Comparison of ENCODE assay signal across 23 cellular contexts in genomic region chr3:159447841-159448240, GRCh38.
"Had no signal": no experiment of that assay in that cellular context is flagged by ENCODE, and none has a peak within 500 bp of the region (broad histone marks: within the 10 kb centered on the region; RNA-seq: fewer than 3 reads in every experiment).

No MANE protein-coding gene starts in this region.

- H3K9me3 ChIP-seq: pancreas, prostate gland, right lobe of liver, sigmoid colon, stomach, thoracic aorta, thyroid gland, tibial nerve, upper lobe of left lung, vagina had no signal

- DNase-seq: naive thymus-derived CD4-positive, alpha-beta T cell; natural killer cell; occipital lobe; pancreas; right cardiac atrium; right lobe of liver; sigmoid colon; small intestine; stimulated activated CD4-positive, alpha-beta T cell treated with anti-CD3 and anti-CD28 coated beads, Interleukin-1b, Interleukin-23, amount 100 ng/mL, for 48 hours; stimulated activated CD4-positive, alpha-beta T cell treated with anti-CD3 and anti-CD28 coated beads, Interleukin-4, amount 100 ng/mL, for 1 hour; stimulated activated naive B cell treated with anti-CD40 and anti-IgM and Interleukin-4, amounts not matched to agents 10 μg/mL and 1 μg/mL and 100 μg/mL, for 72 hours; stimulated activated naive CD4-positive, alpha-beta T cell treated with Interleukin-2 at 50 U/mL for 16 hours; stomach; thyroid gland; trophoblast cell; upper lobe of left lung had no signal

- H3K4me1 ChIP-seq: neural progenitor cell, pancreas, prostate gland, sigmoid colon, stomach, thyroid gland, tibial nerve, upper lobe of left lung, vagina had no signal

- FAIRE-seq: pancreas, small intestine, urothelium cell line had no signal

- H3K36me3 ChIP-seq: neural progenitor cell, pancreas, prostate gland, right lobe of liver, sigmoid colon, stomach, thoracic aorta, thyroid gland, tibial nerve, upper lobe of left lung, vagina had no signal

- H3K27ac ChIP-seq: neural progenitor cell, pancreas, prostate gland, right lobe of liver, sigmoid colon, stomach, thoracic aorta, thyroid gland, tibial nerve, upper lobe of left lung, vagina had no signal

- H3K27me3 ChIP-seq: neural progenitor cell, pancreas, right lobe of liver, sigmoid colon, stomach, thyroid gland, tibial nerve, upper lobe of left lung, vagina had no signal

- H3K4me3 ChIP-seq: neural progenitor cell, pancreas, prostate gland, right lobe of liver, sigmoid colon, stomach, thoracic aorta, thyroid gland, tibial nerve, upper lobe of left lung, vagina had no signal

- ATAC-seq: naive thymus-derived CD4-positive, alpha-beta T cell; natural killer cell; pancreas; right cardiac atrium; right lobe of liver; stimulated activated effector memory CD8-positive, alpha-beta T cell treated with anti-CD3 and anti-CD28 coated beads, Interleukin-12 subunit alpha, Interleukin-12 subunit beta, amount 100 ng/mL, for 72 hours; stimulated activated naive B cell treated with anti-CD40 and anti-IgM and Interleukin-4, amounts not matched to agents 10 μg/mL and 1 μg/mL and 100 μg/mL, for 72 hours had no signal
